In the genomic region with DNA sequence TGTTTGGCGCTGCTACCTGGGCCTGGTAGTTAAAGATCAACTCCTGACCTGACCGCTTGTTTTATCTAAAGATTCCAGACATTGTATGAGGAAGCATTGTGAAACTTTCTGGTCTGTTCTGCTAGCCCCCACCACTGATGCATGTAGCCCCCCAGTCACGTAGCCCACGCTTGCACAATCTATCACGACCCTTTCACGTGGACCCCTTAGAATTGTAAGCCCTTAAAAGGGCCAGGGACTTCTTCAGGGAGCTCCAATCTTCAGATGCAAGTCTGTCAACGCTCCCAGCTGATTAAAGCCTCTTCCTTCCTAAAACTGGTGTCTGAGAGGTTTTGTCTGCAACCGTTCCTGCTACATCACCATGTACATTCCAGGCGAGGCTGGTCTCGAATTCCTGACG, we compare ENCODE assay signal across 2 cellular contexts.
TF ChIP-seq lines count a peak whose summit lies in the region.

No MANE protein-coding gene starts in this region.

TF ChIP-seq in HEK293, 187 proteins besides CTCF, POLR2A, EP300 and RAD21:
- TF ChIP-seq YY2 (tag by site-specific recombination; IDR thresholded peaks at IDR 0.05) (no peak), TRIM28 (IDR thresholded peaks at IDR 0.05; ENCODE audit: borderline replicate concordance, low read length) (peak; percentile 72; the same call in 1 of the 2 replicates)
TF ChIP-seq in HEK293: peak in this region for 1.

TF ChIP-seq in K562, 482 proteins besides CTCF, POLR2A, EP300 and RAD21:
- TF ChIP-seq, protein P1, sequence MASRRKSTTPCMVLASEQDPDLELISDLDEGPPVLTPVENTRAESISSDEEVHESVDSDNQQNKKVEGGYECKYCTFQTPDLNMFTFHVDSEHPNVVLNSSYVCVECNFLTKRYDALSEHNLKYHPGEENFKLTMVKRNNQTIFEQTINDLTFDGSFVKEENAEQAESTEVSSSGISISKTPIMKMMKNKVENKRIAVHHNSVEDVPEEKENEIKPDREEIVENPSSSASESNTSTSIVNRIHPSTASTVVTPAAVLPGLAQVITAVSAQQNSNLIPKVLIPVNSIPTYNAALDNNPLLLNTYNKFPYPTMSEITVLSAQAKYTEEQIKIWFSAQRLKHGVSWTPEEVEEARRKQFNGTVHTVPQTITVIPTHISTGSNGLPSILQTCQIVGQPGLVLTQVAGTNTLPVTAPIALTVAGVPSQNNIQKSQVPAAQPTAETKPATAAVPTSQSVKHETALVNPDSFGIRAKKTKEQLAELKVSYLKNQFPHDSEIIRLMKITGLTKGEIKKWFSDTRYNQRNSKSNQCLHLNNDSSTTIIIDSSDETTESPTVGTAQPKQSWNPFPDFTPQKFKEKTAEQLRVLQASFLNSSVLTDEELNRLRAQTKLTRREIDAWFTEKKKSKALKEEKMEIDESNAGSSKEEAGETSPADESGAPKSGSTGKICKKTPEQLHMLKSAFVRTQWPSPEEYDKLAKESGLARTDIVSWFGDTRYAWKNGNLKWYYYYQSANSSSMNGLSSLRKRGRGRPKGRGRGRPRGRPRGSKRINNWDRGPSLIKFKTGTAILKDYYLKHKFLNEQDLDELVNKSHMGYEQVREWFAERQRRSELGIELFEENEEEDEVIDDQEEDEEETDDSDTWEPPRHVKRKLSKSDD (conservative IDR thresholded peaks at IDR 0.05; ENCODE audit: low read length): no peak
- TF ChIP-seq CBX5 (IDR thresholded peaks at IDR 0.05; ENCODE audit: borderline replicate concordance, low read depth) (0 out of 2 replicates have a peak, but pooled peaks have one; percentile 36), TRIM28 (IDR thresholded peaks at IDR 0.05) (peak; percentile 62; the same call in 1 of the 2 replicates), CBX3 (IDR thresholded peaks at IDR 0.05; ENCODE audit: borderline replicate concordance in 1 of 2, low read length in 2 of 2) (peak in 1 of 2 experiments; percentile 63; a peak in 1 of 3 replicates), POLR2H (tag; IDR thresholded peaks at IDR 0.05; ENCODE audit: low read depth) (no peak)
